In genomic region chr17:36547776-36548175, GRCh38 we compare ENCODE assay signal across 8 cellular contexts. TPM values are rescaled to one million over a fixed set of nuclear protein-coding genes. Genes with fewer than 3 reads are reported as not detected.
A peak's percentile ranks its signal among the peaks of the same experiment; 100 is the strongest.
DNase-seq lines count a peak whose midpoint lies in the region; ATAC-seq and TF ChIP-seq lines count a peak whose summit lies in the region.
"Had no signal": no experiment of that assay in that cellular context is flagged by ENCODE, and none has a peak within 500 bp of the region (broad histone marks: within the 10 kb centered on the region; RNA-seq: fewer than 3 reads in every experiment).

No MANE protein-coding gene starts in this region.

- H3K4ac ChIP-seq in mesenchymal stem cell (ENCODE audit: low read depth in 1 of 2, low read length in 2 of 2): no peak overlapping the region

- DNase-seq in CD4-positive, alpha-beta T cell: no peak
- DNase-seq in T-helper 17 cell (no peak), mesenchymal stem cell (no peak), left lobe of liver (ENCODE audit: low spot score) (no peak)
- DNase-seq: stimulated activated CD8-positive, alpha-beta memory T cell treated with anti-CD3 and anti-CD28 coated beads, Interleukin-4, amount 100 ng/mL, for 48 hours had no signal

- peak overlapping the region; percentile 68 for H3K4me3 Mint-ChIP-seq in CD4-positive, alpha-beta T cell
- H3K4me3 Mint-ChIP-seq in T-helper 17 cell: no peak overlapping the region
- H3K4me3 Mint-ChIP-seq: central memory CD8-positive, alpha-beta T cell had no signal

- peak overlapping the region; percentile 28 for H3K4me2 ChIP-seq in mesenchymal stem cell (ENCODE audit: low read length, poor library complexity, severe bottlenecking)

- peaks cover 3% of the 10 kb centered on the region for H3K4me1 ChIP-seq in mesenchymal stem cell (ENCODE audit: control insufficient read depth, insufficient read depth, low read depth, low read length)

- no peak overlapping the region for H3K27ac ChIP-seq in CD4-positive, alpha-beta T cell (ENCODE audit: low read depth, low read length)
- no peak overlapping the region for H3K27ac ChIP-seq in mesenchymal stem cell (ENCODE audit: low read length, poor library complexity, severe bottlenecking)

- no peak overlapping the region for H3K18ac ChIP-seq in mesenchymal stem cell (ENCODE audit: low read depth in 1 of 2, low read length in 2 of 2)

- no peak overlapping the region for H4K8ac ChIP-seq in mesenchymal stem cell (ENCODE audit: low read length)

- H3K36me3 Mint-ChIP-seq in CD4-positive, alpha-beta T cell (ENCODE audit: low read depth): peaks cover 48% of the 10 kb centered on the region
- no peaks in the 10 kb centered on the region for H3K36me3 Mint-ChIP-seq in T-helper 17 cell (ENCODE audit: low read depth)

- H2BK120ac ChIP-seq in mesenchymal stem cell (ENCODE audit: low read depth, low read length): no peak overlapping the region

- no peak overlapping the region for H4K91ac ChIP-seq in mesenchymal stem cell (ENCODE audit: low read length)

- no peak overlapping the region for H3K23ac ChIP-seq in mesenchymal stem cell (ENCODE audit: low read length in 2 of 2)

- H3K4me1 Mint-ChIP-seq in CD4-positive, alpha-beta T cell (ENCODE audit: low read depth): peaks cover 68% of the 10 kb centered on the region
- peaks cover 43% of the 10 kb centered on the region for H3K4me1 Mint-ChIP-seq in T-helper 17 cell

- intact Hi-C loops in CD4-positive, alpha-beta T cell (cut with DNase I, micrococcal nuclease): loop anchor here (2.0 to 5.0 kb wide), 2 partner anchors 45 to 53 kb away; partner anchors contain the start of genes DHRS11 (in 1 of the 2) and MRM1 (in 1 of the 2)

- no peak overlapping the region for H2BK15ac ChIP-seq in mesenchymal stem cell (ENCODE audit: low read depth, poor library complexity, severe bottlenecking)

- H3K27me3 Mint-ChIP-seq in CD4-positive, alpha-beta T cell: no peaks in the 10 kb centered on the region
- no peaks in the 10 kb centered on the region for H3K27me3 Mint-ChIP-seq in T-helper 17 cell
- H3K27me3 Mint-ChIP-seq: central memory CD8-positive, alpha-beta T cell had no signal

- ATAC-seq in CD4-positive, alpha-beta T cell (ENCODE audit: poor library complexity): no peak
- ATAC-seq in T-helper 17 cell: no peak
- no peak for ATAC-seq in GM18858 (IDR thresholded peaks at IDR 0.05; ENCODE audit: unreplicated experiment)
- ATAC-seq in HG03175 (IDR thresholded peaks at IDR 0.05; ENCODE audit: unreplicated experiment): no peak
- ATAC-seq in left lobe of liver: no peak

- no peak overlapping the region for H2AK5ac ChIP-seq in mesenchymal stem cell (ENCODE audit: low read length, severe bottlenecking)

- H3K27me3 ChIP-seq in CD4-positive, alpha-beta T cell (ENCODE audit: control insufficient read depth, insufficient read depth, low read length): no peaks in the 10 kb centered on the region
- H3K27me3 ChIP-seq in mesenchymal stem cell (ENCODE audit: control insufficient read depth in 1 of 2, insufficient read depth in 1 of 2, low read length in 2 of 2): no peaks in the 10 kb centered on the region

- TF ChIP-seq CTCF in CD4-positive, alpha-beta T cell (IDR thresholded peaks at IDR 0.05): no peak

- H3K14ac ChIP-seq in mesenchymal stem cell (ENCODE audit: low read length in 2 of 2): no peak overlapping the region

- CTCF ChIA-PET in CD4-positive, alpha-beta T cell (lab: Charles Lee): interaction anchor here (2.8 to 3.8 kb wide), 2 partner anchors 12 to 55 kb away, joined by 9 to 33 read pairs; partner anchors contain the start of genes MYO19 and PIGW

- H2AFZ ChIP-seq in mesenchymal stem cell (ENCODE audit: low read depth, low read length): no peak overlapping the region

- H3K79me1 ChIP-seq in mesenchymal stem cell (replicated peaks; ENCODE audit: low read length, poor library complexity, severe bottlenecking): no peaks in the 10 kb centered on the region

- H3K9ac ChIP-seq in mesenchymal stem cell (ENCODE audit: low read length): peak overlapping the region; percentile 100

- no peaks in the 10 kb centered on the region for H3K9me3 ChIP-seq in CD4-positive, alpha-beta T cell (ENCODE audit: control insufficient read depth, low read length)
- H3K9me3 ChIP-seq in T-helper 17 cell (ENCODE audit: control insufficient read depth, low read length, poor library complexity, severe bottlenecking) (no peaks in the 10 kb centered on the region), mesenchymal stem cell (ENCODE audit: control insufficient read depth, low read length) (no peaks in the 10 kb centered on the region)

- no peak overlapping the region for H2BK12ac ChIP-seq in mesenchymal stem cell (ENCODE audit: low read length in 2 of 2)

- no peaks in the 10 kb centered on the region for H3K9me3 Mint-ChIP-seq in CD4-positive, alpha-beta T cell
- H3K9me3 Mint-ChIP-seq: central memory CD8-positive, alpha-beta T cell had no signal

- H2BK5ac ChIP-seq in mesenchymal stem cell (ENCODE audit: low read depth, low read length, poor library complexity, severe bottlenecking): no peak overlapping the region

- peak overlapping the region in 1 of 2 experiments; percentile 100 for H3K4me3 ChIP-seq in mesenchymal stem cell (ENCODE audit: insufficient read depth in 1 of 2, low read depth in 1 of 2, low read length in 2 of 2)

- H3K27ac Mint-ChIP-seq in CD4-positive, alpha-beta T cell: peak overlapping the region; percentile 97
- peak overlapping the region; percentile 99 for H3K27ac Mint-ChIP-seq in T-helper 17 cell

- peaks cover 3 to 26% of the 10 kb centered on the region in 2 experiments for H3K36me3 ChIP-seq in mesenchymal stem cell (ENCODE audit: control insufficient read depth in 1 of 2, insufficient read depth in 2 of 2, low read depth in 1 of 2, low read length in 2 of 2)

- POLR2A ChIA-PET in CD4-positive, alpha-beta T cell (lab: Charles Lee): interaction anchor here (1.3 to 2.1 kb wide), 2 partner anchors 13 to 53 kb away, joined by 4 to 9 read pairs; partner anchors contain the start of genes MRM1, MYO19 and PIGW

RNA-seq across cellular contexts. Expression of gene GGNBP2, which starts 3.1 kb away (rescaled TPM):
- 100 to 1,000 TPM; 216 to 228 TPM for total RNA-seq in CD4-positive, alpha-beta T cell
- total RNA-seq in T-helper 17 cell (100 to 1,000 TPM; 162 to 174 TPM), left lobe of liver (30.1 TPM)
- 66.8 TPM for polyA plus RNA-seq in mesenchymal stem cell (2013, experiment 1 of 2)
- polyA plus RNA-seq in mesenchymal stem cell (2013, experiment 2 of 2): 68.1 TPM

RNA-seq across cellular contexts. Expression of gene PIGW, which starts 13.0 kb away (rescaled TPM):
- 1 to 10 TPM; 3.3 to 3.4 TPM for total RNA-seq in CD4-positive, alpha-beta T cell
- 1 to 10 TPM; 3.7 to 7.5 TPM for total RNA-seq in T-helper 17 cell
- polyA plus RNA-seq in mesenchymal stem cell (2013, experiment 1 of 2): 7.2 TPM
- polyA plus RNA-seq in mesenchymal stem cell (2013, experiment 2 of 2): 8.0 TPM
- 3.3 TPM for total RNA-seq in left lobe of liver

RNA-seq across cellular contexts. Expression of gene MYO19, which starts 13.1 kb away (rescaled TPM):
- total RNA-seq in CD4-positive, alpha-beta T cell: 10 to 100 TPM; 64.4 to 70.5 TPM
- total RNA-seq in T-helper 17 cell: 10 to 100 TPM; 75.9 to 77.1 TPM
- 18.2 TPM for polyA plus RNA-seq in mesenchymal stem cell (2013, experiment 1 of 2)
- 16.6 TPM for polyA plus RNA-seq in mesenchymal stem cell (2013, experiment 2 of 2)
- total RNA-seq in left lobe of liver: 22.2 TPM

RNA-seq across cellular contexts. Expression of gene DHRS11, which starts 43.9 kb away (rescaled TPM):
- 1 to 10 TPM; 2.9 to 4.0 TPM for total RNA-seq in CD4-positive, alpha-beta T cell
- total RNA-seq in T-helper 17 cell: 1 to 10 TPM; 2.7 to 3.8 TPM
- 2.6 TPM for polyA plus RNA-seq in mesenchymal stem cell (2013, experiment 1 of 2)
- 2.4 TPM for polyA plus RNA-seq in mesenchymal stem cell (2013, experiment 2 of 2)
- 11.3 TPM for total RNA-seq in left lobe of liver

RNA-seq across cellular contexts. Expression of gene MRM1, which starts 53.6 kb away (rescaled TPM):
- total RNA-seq in CD4-positive, alpha-beta T cell: 1 to 10 TPM in 1 of 2 experiments, under 1 TPM in 1; 0.81 to 1.1 TPM
- total RNA-seq in T-helper 17 cell (1 to 10 TPM; 2.6 to 3.4 TPM), left lobe of liver (6.4 TPM)
- 1.3 TPM for polyA plus RNA-seq in mesenchymal stem cell (2013, experiment 1 of 2)
- polyA plus RNA-seq in mesenchymal stem cell (2013, experiment 2 of 2): 1.2 TPM
